ENCODE assay signal across 1 cellular context in the genomic region with DNA sequence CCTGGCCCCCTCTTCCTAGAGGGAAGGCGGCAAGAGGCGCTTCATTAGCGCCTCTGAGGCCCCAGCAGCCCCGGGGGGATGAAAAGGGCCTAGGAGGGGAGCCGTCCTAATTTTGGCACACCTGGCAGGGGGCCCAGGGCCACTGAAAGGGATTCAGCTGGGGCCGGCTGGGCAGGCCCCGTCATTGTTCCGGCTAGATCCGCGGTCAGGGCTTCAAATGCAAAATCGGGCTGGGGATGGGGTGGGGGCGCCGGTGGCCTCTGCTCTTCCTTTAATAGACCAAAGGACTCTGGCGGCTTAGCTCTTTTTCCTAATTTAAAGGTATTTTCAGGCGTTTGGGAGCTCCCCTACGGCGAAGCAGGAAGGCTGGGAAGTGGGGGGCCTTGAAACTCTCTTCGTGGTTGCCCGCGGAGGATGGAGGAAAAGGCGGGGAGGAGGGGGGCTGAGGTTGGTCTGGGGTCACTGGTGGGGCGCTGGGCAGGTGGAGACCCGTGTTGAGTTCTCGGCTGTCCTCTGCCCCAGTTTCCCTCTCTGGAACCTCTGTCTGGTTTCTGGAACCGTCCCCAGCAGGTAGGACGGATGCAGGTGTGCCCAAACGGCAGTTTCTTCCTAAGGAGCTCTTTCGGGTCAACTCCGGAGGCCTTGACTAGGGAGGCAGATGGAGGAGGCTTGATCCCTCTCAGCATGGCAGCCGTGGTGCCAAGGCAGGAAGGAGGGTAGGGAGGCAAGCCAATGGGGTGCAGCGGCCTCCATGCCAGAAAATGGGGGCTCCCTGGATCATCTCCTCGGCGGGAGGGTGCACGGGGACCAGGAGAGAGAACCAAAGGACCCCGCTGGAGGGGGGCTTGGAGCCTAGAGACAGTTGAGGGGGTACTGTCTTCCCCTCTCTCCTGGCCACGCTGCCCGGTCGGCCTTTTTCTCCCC.
A peak's percentile ranks its signal among the peaks of the same experiment; 100 is the strongest.
TF ChIP-seq lines count a peak whose summit lies in the region.

No MANE protein-coding gene starts in this region.

TF ChIP-seq in GM23338, 12 proteins besides CTCF, POLR2A, EP300 and RAD21:
- peak; percentile 13; the same call in 1 of the 2 replicates for TF ChIP-seq NANOG (IDR thresholded peaks at IDR 0.05; ENCODE audit: borderline replicate concordance)
